Comparison of ENCODE assay signal across 4 cellular contexts in the genomic region with DNA sequence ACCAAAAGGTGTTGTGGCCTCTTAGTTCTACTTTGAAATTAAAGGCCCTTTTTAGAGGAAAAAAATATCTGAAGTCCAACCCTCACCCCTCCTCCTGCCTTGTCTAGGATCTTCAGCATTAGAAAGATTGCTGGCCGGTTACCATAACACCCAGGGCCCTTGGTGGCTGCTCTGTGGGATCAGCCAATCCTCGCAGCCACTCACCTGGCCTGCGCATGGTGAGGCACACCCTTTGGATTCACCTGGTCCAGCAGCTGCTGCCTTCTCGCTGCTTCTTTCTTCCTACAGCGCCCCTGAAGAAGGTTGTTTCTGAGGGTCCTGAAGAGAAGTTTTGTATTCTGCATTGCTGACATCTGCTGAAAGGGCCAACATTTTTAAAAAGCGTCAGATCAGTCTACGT.
"Had no signal": no experiment of that assay in that cellular context is flagged by ENCODE, and none has a peak within 500 bp of the region (broad histone marks: within the 10 kb centered on the region; RNA-seq: fewer than 3 reads in every experiment).

No MANE protein-coding gene starts in this region.

- DNase-seq: MG63, NCI-H2081 treated with DMSO at 0.1 percent for 48 hours, Right ventricle myocardium superior, SIG-M5 had no signal
